Comparison of ENCODE assay signal across 16 cellular contexts in genomic region chr2:112081262-112081661, GRCh38.
"Had no signal": no experiment of that assay in that cellular context is flagged by ENCODE, and none has a peak within 500 bp of the region (broad histone marks: within the 10 kb centered on the region; RNA-seq: fewer than 3 reads in every experiment).

No MANE protein-coding gene starts in this region.

- ATAC-seq: effector memory CD8-positive, alpha-beta T cell; left ventricle myocardium superior; mucosa of descending colon; natural killer cell; right cardiac atrium had no signal

- DNase-seq: effector memory CD8-positive, alpha-beta T cell; esophagus squamous epithelium; immature natural killer cell; left ventricle myocardium superior; mesenchymal stem cell; mucosa of descending colon; natural killer cell; nucleus accumbens; ovary; right cardiac atrium; small intestine; stimulated activated CD4-positive, alpha-beta T cell treated with anti-CD3 and anti-CD28 coated beads, Interleukin-12 subunit alpha, Interleukin-12 subunit beta, amount 100 ng/mL, for 4 hours; testis had no signal

- H3K27me3 Mint-ChIP-seq: dendritic cell treated with granulocyte-macrophage colony-stimulating factor and Interleukin-4, amounts not matched to agents 40 ng/mL and 50 ng/mL, for 4 days; effector memory CD8-positive, alpha-beta T cell; stimulated activated naive CD8-positive, alpha-beta T cell treated with anti-CD3 and anti-CD28 coated beads, Interleukin-15, Interleukin-2, amounts not matched to agents 100 ng/mL and 50 ng/mL, for 24 hours had no signal

- H3K27ac Mint-ChIP-seq: dendritic cell treated with granulocyte-macrophage colony-stimulating factor and Interleukin-4, amounts not matched to agents 40 ng/mL and 50 ng/mL, for 4 days; immature natural killer cell; natural killer cell; neural progenitor cell; stimulated activated naive CD8-positive, alpha-beta T cell treated with anti-CD3 and anti-CD28 coated beads, Interleukin-15, Interleukin-2, amounts not matched to agents 100 ng/mL and 50 ng/mL, for 24 hours had no signal

- H3K9me3 Mint-ChIP-seq: dendritic cell treated with granulocyte-macrophage colony-stimulating factor and Interleukin-4, amounts not matched to agents 40 ng/mL and 50 ng/mL, for 4 days; effector memory CD8-positive, alpha-beta T cell; immature natural killer cell; natural killer cell; neural progenitor cell; stimulated activated naive CD8-positive, alpha-beta T cell treated with anti-CD3 and anti-CD28 coated beads, Interleukin-15, Interleukin-2, amounts not matched to agents 100 ng/mL and 50 ng/mL, for 24 hours had no signal

- H3K4me3 Mint-ChIP-seq: dendritic cell treated with granulocyte-macrophage colony-stimulating factor and Interleukin-4, amounts not matched to agents 40 ng/mL and 50 ng/mL, for 4 days; effector memory CD8-positive, alpha-beta T cell; immature natural killer cell; natural killer cell; neural progenitor cell; stimulated activated naive CD8-positive, alpha-beta T cell treated with anti-CD3 and anti-CD28 coated beads, Interleukin-15, Interleukin-2, amounts not matched to agents 100 ng/mL and 50 ng/mL, for 24 hours had no signal
